Comparison of ENCODE assay signal across 13 cellular contexts in genomic region chr6:34195726-34196115, GRCh38. TPM values are rescaled to one million over a fixed set of nuclear protein-coding genes. Genes with fewer than 3 reads are reported as not detected.
DNase-seq lines count a peak whose midpoint lies in the region; ATAC-seq and TF ChIP-seq lines count a peak whose summit lies in the region.
"Had no signal": no experiment of that assay in that cellular context is flagged by ENCODE, and none has a peak within 500 bp of the region (broad histone marks: within the 10 kb centered on the region; RNA-seq: fewer than 3 reads in every experiment).

No MANE protein-coding gene starts in this region.

- peaks cover 11% of the 10 kb centered on the region for H3K4me1 ChIP-seq in suprapubic skin
- H3K4me1 ChIP-seq: right lobe of liver had no signal

- no peak for TF ChIP-seq POLR2A in suprapubic skin (IDR thresholded peaks at IDR 0.05)

- TF ChIP-seq CTCF in VCaP (conservative IDR thresholded peaks at IDR 0.05) (no peak), suprapubic skin (IDR thresholded peaks at IDR 0.05) (no peak), HFFc6 (IDR thresholded peaks at IDR 0.05) (no peak)

- H3K4me3 Mint-ChIP-seq in HFFc6, result no peak overlapping the region; the same call in 1 of the 2 replicates

- H3K9me3 ChIP-seq in suprapubic skin, result no peaks in the 10 kb centered on the region
- H3K9me3 ChIP-seq: right lobe of liver had no signal

- no peaks in the 10 kb centered on the region for H3K36me3 ChIP-seq in suprapubic skin
- H3K36me3 ChIP-seq: right lobe of liver had no signal

- WGBS in suprapubic skin, result 38% methylated on average over 6 of the region's 7 CpGs

- peak overlapping the region; percentile 53 for H3K4me3 ChIP-seq in suprapubic skin

- H3K36me3 Mint-ChIP-seq in HFFc6 (ENCODE audit: low read depth), result no peaks in the 10 kb centered on the region
- H3K36me3 Mint-ChIP-seq: activated naive CD8-positive, alpha-beta T cell treated with anti-CD3 and anti-CD28 coated beads, Interleukin-2, amount 10 ng/mL, durations not matched to agents 7 days and 5 days; naive B cell had no signal

- H3K4me1 Mint-ChIP-seq in HFFc6 (ENCODE audit: low read depth), result peaks cover 10% of the 10 kb centered on the region

- no peak for TF ChIP-seq EP300 in suprapubic skin (IDR thresholded peaks at IDR 0.05)

- no peaks in the 10 kb centered on the region for H3K27me3 ChIP-seq in suprapubic skin
- H3K27me3 ChIP-seq: right lobe of liver had no signal

- ATAC-seq in left lobe of liver, result no peak
- no peak for ATAC-seq in HG02763 (IDR thresholded peaks at IDR 0.05; ENCODE audit: unreplicated experiment)
- ATAC-seq in GM18909 (IDR thresholded peaks at IDR 0.05; ENCODE audit: poor library complexity, unreplicated experiment), result no peak

- no peaks in the 10 kb centered on the region for H3K9me3 Mint-ChIP-seq in HFFc6
- H3K9me3 Mint-ChIP-seq: activated naive CD8-positive, alpha-beta T cell treated with anti-CD3 and anti-CD28 coated beads, Interleukin-2, amount 10 ng/mL, durations not matched to agents 7 days and 5 days; naive B cell had no signal

- H3K27me3 Mint-ChIP-seq in HFFc6 (ENCODE audit: insufficient read depth), result no peaks in the 10 kb centered on the region; the same call in 1 of the 2 replicates

- H3K27ac Mint-ChIP-seq in HFFc6, result no peak overlapping the region

- H3K27ac ChIP-seq in VCaP (peak overlapping the region; percentile 48; the same call in 1 of the 2 replicates), suprapubic skin (no peak overlapping the region)
- H3K27ac ChIP-seq: 22Rv1, right lobe of liver, RWPE1 had no signal

- DNase-seq in DMS 273 (lab: John Stamatoyannopoulos, UW; ENCODE audit: unreplicated experiment), result peak; percentile 42
- no peak for DNase-seq in DMS 273 treated with DMSO at 0.1 percent for 48 hours (lab: John Stamatoyannopoulos, UW)
- peak; percentile 51 for DNase-seq in left lobe of liver (ENCODE audit: low spot score)
- peak in 1 of 2 donors; percentile 59 for DNase-seq in suprapubic skin (ENCODE audit: low spot score in 2 of 2)
- DNase-seq in HFFc6, result no peak

RNA-seq across cellular contexts. Expression of gene HMGA1, which starts 41.0 kb away (rescaled TPM):
- total RNA-seq in left lobe of liver, result 17.4 TPM
- 100 to 1,000 TPM in 3 of 4 donors, 10 to 100 TPM in 1; 93.3 to 127 (median 111) TPM for total RNA-seq in suprapubic skin
- 1,000 to 10,000 TPM in 4 of 6 experiments, 100 to 1,000 TPM in 2; 687 to 1,047 (median 1,018) TPM for total RNA-seq in HFFc6 (2021; fragmentation: NEBNext Ultra II Directional; extraction: Animal tissue kit (Norgen Biotek cat#: 25700))

RNA-seq across cellular contexts. Expression of gene GRM4, which starts 49.8 kb away (rescaled TPM):
- total RNA-seq in left lobe of liver, result not detected
- total RNA-seq in suprapubic skin, result not detected
- under 1 TPM in 2 of 6 experiments, not detected in 4; 0.12 to 0.14 TPM for total RNA-seq in HFFc6 (2021; fragmentation: NEBNext Ultra II Directional; extraction: Animal tissue kit (Norgen Biotek cat#: 25700))
- total RNA-seq: right lobe of liver had no signal

RNA-seq across cellular contexts. Expression of gene SMIM29, which starts 53.1 kb away (rescaled TPM):
- 6.4 TPM for total RNA-seq in left lobe of liver
- total RNA-seq in suprapubic skin, result 10 to 100 TPM; 45.2 to 58.8 (median 51.2) TPM
- 10 to 100 TPM; 35.0 to 44.8 (median 36.9) TPM for total RNA-seq in HFFc6 (2021; fragmentation: NEBNext Ultra II Directional; extraction: Animal tissue kit (Norgen Biotek cat#: 25700))

Comparison
In these comparisons a context has a peak if more than half of its experiments do, and no peak if none do; other contexts are left out.
1. DNase-seq: peak in DMS 273 (single experiment) and left lobe of liver (single experiment); none in DMS 273 treated with DMSO at 0.1 percent for 48 hours (single experiment) and HFFc6 (single experiment).
2. RNA of gene HMGA1, which starts 41.0 kb away (total RNA-seq): 687 to 1,047 TPM in HFFc6; 93.3 to 127 TPM in suprapubic skin and 17.4 TPM in left lobe of liver (single experiment); every median in the first group is over 4 times any median in the second.